Comparison of ENCODE assay signal across 21 cellular contexts in the genomic region with DNA sequence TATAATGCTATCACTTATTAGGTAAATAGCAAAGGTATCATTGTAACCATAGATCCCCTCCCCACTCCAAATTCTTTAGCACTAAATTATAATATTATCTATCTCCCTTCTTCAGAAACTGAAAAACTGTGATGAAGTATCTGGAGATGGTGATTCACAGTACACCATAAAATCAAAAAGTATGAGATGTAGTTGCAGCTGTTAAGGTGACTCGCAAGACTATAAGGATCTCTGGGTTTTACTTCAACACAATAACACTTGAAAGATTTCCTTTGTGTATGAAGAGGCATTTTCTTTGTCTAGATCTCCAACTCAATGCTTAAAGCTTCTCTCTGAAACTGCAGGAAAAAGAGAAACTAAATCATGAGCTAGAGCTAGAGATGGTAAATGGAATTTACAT. TPM values are rescaled to one million over a fixed set of nuclear protein-coding genes. Genes with fewer than 3 reads are reported as not detected.
DNase-seq lines count a peak whose midpoint lies in the region; ATAC-seq, FAIRE-seq and TF ChIP-seq lines count a peak whose summit lies in the region.
"Had no signal": no experiment of that assay in that cellular context is flagged by ENCODE, and none has a peak within 500 bp of the region (broad histone marks: within the 10 kb centered on the region; RNA-seq: fewer than 3 reads in every experiment).

No MANE protein-coding gene starts in this region.

- no peaks in the 10 kb centered on the region for H3K27me3 Mint-ChIP-seq in activated naive CD4-positive, alpha-beta T cell treated with anti-CD3 and anti-CD28 coated beads for 36 hours (ENCODE audit: low read depth)
- H3K27me3 Mint-ChIP-seq in activated naive CD4-positive, alpha-beta T cell treated with anti-CD3 and anti-CD28 coated beads, Interleukin-2, amount 10 ng/mL, durations not matched to agents 7 days and 5 days = no peaks in the 10 kb centered on the region
- H3K27me3 Mint-ChIP-seq: activated CD4-positive, alpha-beta T cell treated with anti-CD3 and anti-CD28 coated beads, Interleukin-2, amount 10 ng/mL, durations not matched to agents 24 days and 14 days; progenitor cell of endocrine pancreas had no signal

- peak overlapping the region; percentile 25 for H3K27ac Mint-ChIP-seq in activated naive CD4-positive, alpha-beta T cell treated with anti-CD3 and anti-CD28 coated beads for 36 hours
- H3K27ac Mint-ChIP-seq in activated naive CD4-positive, alpha-beta T cell treated with anti-CD3 and anti-CD28 coated beads, Interleukin-2, amount 10 ng/mL, durations not matched to agents 7 days and 5 days = no peak overlapping the region
- H3K27ac Mint-ChIP-seq: activated CD4-positive, alpha-beta T cell treated with anti-CD3 and anti-CD28 coated beads, Interleukin-2, amount 10 ng/mL, durations not matched to agents 24 days and 14 days; progenitor cell of endocrine pancreas had no signal

- TF ChIP-seq POLR2A in endothelial cell of umbilical vein (IDR thresholded peaks at IDR 0.05; ENCODE audit: low read depth, low read length) (no peak), GM12891 (IDR thresholded peaks at IDR 0.05; ENCODE audit: low read depth, low read length) (no peak)

- H3K9ac ChIP-seq in Loucy (ENCODE audit: low read depth, low read length, poor library complexity, severe bottlenecking) (peak overlapping the region; percentile 22), endothelial cell of umbilical vein (replicated peaks; ENCODE audit: extremely low read depth, insufficient read depth, low read length) (no peak overlapping the region)

- no peaks in the 10 kb centered on the region for H3K9me3 Mint-ChIP-seq in activated naive CD4-positive, alpha-beta T cell treated with anti-CD3 and anti-CD28 coated beads for 36 hours
- no peaks in the 10 kb centered on the region for H3K9me3 Mint-ChIP-seq in activated naive CD4-positive, alpha-beta T cell treated with anti-CD3 and anti-CD28 coated beads, Interleukin-2, amount 10 ng/mL, durations not matched to agents 7 days and 5 days

- CTCF ChIA-PET in activated naive CD4-positive, alpha-beta T cell treated with anti-CD3 and anti-CD28 coated beads for 36 hours (lab: Charles Lee) = no interaction called here
- CTCF ChIA-PET in activated naive CD4-positive, alpha-beta T cell treated with anti-CD3 and anti-CD28 coated beads, Interleukin-2, amount 10 ng/mL, durations not matched to agents 7 days and 5 days (lab: Charles Lee) = no interaction called here
- CTCF ChIA-PET in endothelial cell of umbilical vein (lab: Charles Lee) = no interaction called here

- FAIRE-seq in endothelial cell of umbilical vein (lab: Jason Lieb, UNC) = no peak
- no peak for FAIRE-seq in GM12891 (lab: Jason Lieb, UNC)
- FAIRE-seq: GM19239 had no signal

- H2AFZ ChIP-seq in Loucy (ENCODE audit: low read length) (peak overlapping the region; percentile 60), endothelial cell of umbilical vein (ENCODE audit: low read depth, low read length) (no peak overlapping the region)
- H2AFZ ChIP-seq: hepatocyte had no signal

- intact Hi-C loops in activated naive CD4-positive, alpha-beta T cell treated with anti-CD3 and anti-CD28 coated beads for 36 hours (cut with micrococcal nuclease) = loop anchor here (2.0 kb wide), 2 partner anchors 41 to 45 kb away; no protein-coding TSS in a partner anchor
- intact Hi-C loops in endothelial cell of umbilical vein (cut with micrococcal nuclease) = no loop called here

- POLR2A ChIA-PET in endothelial cell of umbilical vein (lab: Charles Lee) = no interaction called here

- H3K4me1 ChIP-seq in Loucy (ENCODE audit: insufficient read depth, low read length, poor library complexity, severe bottlenecking) = peaks cover 27% of the 10 kb centered on the region
- no peaks in the 10 kb centered on the region for H3K4me1 ChIP-seq in endothelial cell of umbilical vein (ENCODE audit: control insufficient read depth, extremely low read depth, insufficient read depth, low read length)
- H3K4me1 ChIP-seq: adrenal gland had no signal

- DNase-seq in activated naive CD4-positive, alpha-beta T cell treated with anti-CD3 and anti-CD28 coated beads for 36 hours = no peak
- DNase-seq in activated naive CD4-positive, alpha-beta T cell treated with anti-CD3 and anti-CD28 coated beads, Interleukin-2, amount 10 ng/mL, durations not matched to agents 7 days and 5 days = no peak
- DNase-seq in endothelial cell of umbilical vein (ENCODE audit: low read depth, low spot score) (no peak), renal cortical epithelial cell (ENCODE audit: low read depth) (peak; percentile 22), GM12891 (ENCODE audit: insufficient read length, low spot score) (no peak), NCI-H526 treated with DMSO at 0.1 percent for 48 hours (lab: John Stamatoyannopoulos, UW) (no peak)
- DNase-seq: activated CD4-positive, alpha-beta T cell treated with anti-CD3 and anti-CD28 coated beads, Interleukin-2, amount 10 ng/mL, durations not matched to agents 24 days and 14 days; activated CD8-positive, alpha-beta memory T cell treated with anti-CD3 and anti-CD28 coated beads, Interleukin-2, amount 50 U/mL, for 48 hours; adrenal gland; caudate nucleus; midbrain; NCI-H774; stimulated activated CD4-positive, alpha-beta T cell treated with anti-CD3 and anti-CD28 coated beads, Interleukin-4, amount 100 ng/mL, for 4 hours; uterus had no signal

- H3K4me3 ChIP-seq in Loucy (ENCODE audit: low read length, poor library complexity, severe bottlenecking) = peak overlapping the region; percentile 16
- no peak overlapping the region for H3K4me3 ChIP-seq in endothelial cell of umbilical vein (replicated peaks in 1 of 3; ENCODE audit: insufficient read depth in 1 of 3, low read depth in 1 of 3, low read length in 3 of 3)
- H3K4me3 ChIP-seq: adrenal gland, HAP-1, hepatocyte, SK-N-MC, uterus had no signal

- peaks cover 31% of the 10 kb centered on the region for H3K4me1 Mint-ChIP-seq in activated naive CD4-positive, alpha-beta T cell treated with anti-CD3 and anti-CD28 coated beads for 36 hours (ENCODE audit: low read depth)
- H3K4me1 Mint-ChIP-seq in activated naive CD4-positive, alpha-beta T cell treated with anti-CD3 and anti-CD28 coated beads, Interleukin-2, amount 10 ng/mL, durations not matched to agents 7 days and 5 days = peaks cover 14% of the 10 kb centered on the region

- ATAC-seq in HG02938 (IDR thresholded peaks at IDR 0.05; ENCODE audit: unreplicated experiment) = no peak

- H3K4me3 Mint-ChIP-seq in activated naive CD4-positive, alpha-beta T cell treated with anti-CD3 and anti-CD28 coated beads for 36 hours = no peak overlapping the region
- no peak overlapping the region for H3K4me3 Mint-ChIP-seq in activated naive CD4-positive, alpha-beta T cell treated with anti-CD3 and anti-CD28 coated beads, Interleukin-2, amount 10 ng/mL, durations not matched to agents 7 days and 5 days
- H3K4me3 Mint-ChIP-seq: activated CD4-positive, alpha-beta T cell treated with anti-CD3 and anti-CD28 coated beads, Interleukin-2, amount 10 ng/mL, durations not matched to agents 24 days and 14 days had no signal

- H3K36me3 Mint-ChIP-seq in activated naive CD4-positive, alpha-beta T cell treated with anti-CD3 and anti-CD28 coated beads for 36 hours (ENCODE audit: low read depth) = peaks cover 1% of the 10 kb centered on the region
- H3K36me3 Mint-ChIP-seq in activated naive CD4-positive, alpha-beta T cell treated with anti-CD3 and anti-CD28 coated beads, Interleukin-2, amount 10 ng/mL, durations not matched to agents 7 days and 5 days = peaks cover 15% of the 10 kb centered on the region

- H3F3A ChIP-seq in Loucy (ENCODE audit: low read depth) = no peaks in the 10 kb centered on the region

- no peak overlapping the region for H3K27ac ChIP-seq in endothelial cell of umbilical vein (ENCODE audit: insufficient read depth, low read depth, low read length)
- H3K27ac ChIP-seq: adrenal gland, hepatocyte, SK-N-MC, uterus had no signal

- H3K27me3 ChIP-seq in Loucy (ENCODE audit: insufficient read depth, low read length, poor library complexity, severe bottlenecking) (no peaks in the 10 kb centered on the region), endothelial cell of umbilical vein (ENCODE audit: control insufficient read depth in 2 of 2, insufficient read depth in 2 of 2, low read length in 2 of 2) (no peaks in the 10 kb centered on the region)
- H3K27me3 ChIP-seq: adrenal gland, hepatocyte, uterus had no signal

- H3K79me2 ChIP-seq in Loucy (ENCODE audit: insufficient read depth, low read length) (no peaks in the 10 kb centered on the region), endothelial cell of umbilical vein (ENCODE audit: control insufficient read depth, insufficient read depth, low read length) (no peaks in the 10 kb centered on the region)
- H3K79me2 ChIP-seq: hepatocyte had no signal

- TF ChIP-seq CTCF in Loucy (conservative IDR thresholded peaks at IDR 0.05; ENCODE audit: low read length) = no peak
- TF ChIP-seq CTCF in endothelial cell of umbilical vein (IDR thresholded peaks at IDR 0.05; ENCODE audit: extremely low read depth in 1 of 2, insufficient read depth in 1 of 2, low read depth in 1 of 2, low read length in 2 of 2) = no peak

- BruUV-seq in endothelial cell of umbilical vein (replicated peaks; lab: Mats Ljungman, UMichigan) = no TSS peak

- H3K4me2 ChIP-seq in Loucy (ENCODE audit: low read depth, low read length, poor library complexity, severe bottlenecking) (peak overlapping the region; percentile 52), endothelial cell of umbilical vein (ENCODE audit: insufficient read depth, low read length) (no peak overlapping the region)
- H3K4me2 ChIP-seq: hepatocyte had no signal

- H3K9me2 ChIP-seq in Loucy (replicated peaks; ENCODE audit: low read depth, low read length) = no peaks in the 10 kb centered on the region

- H4K20me1 ChIP-seq in Loucy (ENCODE audit: insufficient read depth, low read length, poor library complexity, severe bottlenecking) (no peaks in the 10 kb centered on the region), endothelial cell of umbilical vein (replicated peaks; ENCODE audit: control insufficient read depth, extremely low read depth, insufficient read depth, low read length) (no peaks in the 10 kb centered on the region)

- H3K9me1 ChIP-seq in endothelial cell of umbilical vein (replicated peaks; ENCODE audit: control insufficient read depth, extremely low read depth, insufficient read depth, low read length) = no peaks in the 10 kb centered on the region

- no peaks in the 10 kb centered on the region for H3K36me3 ChIP-seq in Loucy (ENCODE audit: insufficient read depth, low read length)
- no peaks in the 10 kb centered on the region for H3K36me3 ChIP-seq in endothelial cell of umbilical vein (ENCODE audit: control insufficient read depth in 2 of 2, extremely low read depth in 1 of 2, insufficient read depth in 2 of 2, low read length in 2 of 2)
- H3K36me3 ChIP-seq: adrenal gland, HAP-1, uterus had no signal

- H3K9me3 ChIP-seq in Loucy (ENCODE audit: insufficient read depth, low read depth, low read length) (no peaks in the 10 kb centered on the region), endothelial cell of umbilical vein (replicated peaks; ENCODE audit: control insufficient read depth, insufficient read depth, low read length) (no peaks in the 10 kb centered on the region)
- H3K9me3 ChIP-seq: adrenal gland, HAP-1, uterus had no signal

- dilution Hi-C loops in endothelial cell of umbilical vein (cut with MboI; ENCODE audit: extremely low pct_ligation_motif_present, low sequenced_read_pairs) = no loop called here

RNA-seq across cellular contexts. Expression of a gene that starts 46.9 kb away (rescaled TPM):
- total RNA-seq in activated naive CD4-positive, alpha-beta T cell treated with anti-CD3 and anti-CD28 coated beads for 36 hours = 10 to 100 TPM; 26.2 to 27.7 TPM
- total RNA-seq in endothelial cell of umbilical vein = 23.4 and 25.1 TPM in 2 replicates
- polyA plus RNA-seq in endothelial cell of umbilical vein = 13.7 and 15.2 TPM in 2 replicates
- polyA plus RNA-seq in endothelial cell of umbilical vein (2011; cell fraction: cytosol; rRNA removed) = 18.3 and 24.6 TPM in 2 replicates
- polyA plus RNA-seq in endothelial cell of umbilical vein (2011; cell fraction: nucleus; rRNA removed) = 22.8 and 23.5 TPM in 2 replicates
- polyA plus RNA-seq in endothelial cell of umbilical vein (2012) = 21.1 and 21.6 TPM in 2 replicates
- polyA minus RNA-seq in endothelial cell of umbilical vein = 25.7 and 27.1 TPM in 2 replicates
- not detected for polyA minus RNA-seq in endothelial cell of umbilical vein (2011; cell fraction: cytosol; rRNA and poly(A)+ RNA removed)
- 19.8 and 22.0 TPM in 2 replicates for polyA minus RNA-seq in endothelial cell of umbilical vein (2011; cell fraction: nucleus; rRNA and poly(A)+ RNA removed)
- total RNA-seq in renal cortical epithelial cell = 58.5 and 77.2 TPM in 2 replicates
- 11.5 TPM for polyA plus RNA-seq in GM12891 (2012; ENCODE audit: low read depth, missing spikeins)
